8 cellular contexts compared by ENCODE assay signal in genomic region chr1:246971322-246971721, GRCh38. TPM values are rescaled to one million over a fixed set of nuclear protein-coding genes. Genes with fewer than 3 reads are reported as not detected.
DNase-seq lines count a peak whose midpoint lies in the region; ATAC-seq and TF ChIP-seq lines count a peak whose summit lies in the region.

No MANE protein-coding gene starts in this region.

- TF ChIP-seq CTCF in GM12875 (IDR thresholded peaks at IDR 0.05; ENCODE audit: borderline replicate concordance, insufficient read depth, low read depth, low read length) = peak; percentile 81

- ATAC-seq in left cardiac atrium = no peak
- ATAC-seq in HG02970 (IDR thresholded peaks at IDR 0.05; ENCODE audit: low FRiP score, unreplicated experiment) = no peak
- ATAC-seq in HG02852 (IDR thresholded peaks at IDR 0.05; ENCODE audit: unreplicated experiment) = no peak

- DNase-seq in NCI-H748 treated with DMSO at 0.1 percent for 48 hours (lab: John Stamatoyannopoulos, UW) (peak; percentile 21), left cardiac atrium (peak; percentile 67), mesenteric fat pad (ENCODE audit: low spot score) (no peak)
- DNase-seq in activated effector memory CD4-positive, alpha-beta T cell treated with Interleukin-2 at 50 U/mL for 16 hours = peak; percentile 13
- DNase-seq in stimulated activated CD4-positive, alpha-beta T cell treated with anti-CD3 and anti-CD28 coated beads, Interleukin-15, amount 100 ng/mL, for 24 hours = peak; percentile 59

- intact Hi-C loops in left cardiac atrium (cut with DNase I) = loop anchor here in 1 of 2 donors (5.0 kb wide), 1 partner anchor 59 kb away; no protein-coding TSS in a partner anchor

- H3K4me3 ChIP-seq in GM12875 (ENCODE audit: low read depth, low read length) = peak overlapping the region; percentile 48

RNA-seq across cellular contexts. Expression of gene ZNF695, which starts 36.5 kb away (rescaled TPM):
- total RNA-seq in left cardiac atrium = under 1 TPM; 0.12 to 0.26 TPM
- total RNA-seq in mesenteric fat pad = not detected

RNA-seq across cellular contexts. Expression of gene AHCTF1, which starts 39.6 kb away (rescaled TPM):
- total RNA-seq in left cardiac atrium (10 to 100 TPM; 20.0 to 23.6 TPM), mesenteric fat pad (38.8 TPM)
